In the genomic region with DNA sequence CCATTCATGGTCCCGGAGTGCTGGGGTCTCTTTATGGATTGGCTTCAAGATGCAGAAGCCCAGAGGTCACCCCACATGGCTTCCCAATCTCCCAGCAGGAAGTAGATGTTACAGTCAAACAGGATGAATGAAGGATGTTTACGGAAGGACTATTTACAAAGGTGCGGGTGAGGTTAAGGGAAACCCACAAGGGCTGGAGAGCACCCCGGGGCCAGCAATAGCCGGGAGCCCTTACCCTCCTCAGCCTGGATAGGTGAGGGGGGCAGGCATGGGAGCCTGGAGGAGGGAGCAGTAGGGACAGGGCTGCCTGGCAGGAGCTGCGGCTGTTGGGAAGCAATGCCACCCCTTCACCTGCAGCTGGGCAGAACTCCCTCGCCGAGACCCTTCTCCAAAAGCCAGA, we compare ENCODE assay signal across 31 cellular contexts. TPM values are rescaled to one million over a fixed set of nuclear protein-coding genes. Genes with fewer than 3 reads are reported as not detected.
"Had no signal": no experiment of that assay in that cellular context is flagged by ENCODE, and none has a peak within 500 bp of the region (broad histone marks: within the 10 kb centered on the region; RNA-seq: fewer than 3 reads in every experiment).

No MANE protein-coding gene starts in this region.

- H3K36me3 Mint-ChIP-seq: activated CD4-positive, alpha-beta memory T cell treated with anti-CD3 and anti-CD28 coated beads for 36 hours; activated naive CD4-positive, alpha-beta T cell treated with anti-CD3 and anti-CD28 coated beads, Interleukin-2, amount 50 U/mL, for 24 hours; T-cell had no signal

- H3K4me1 Mint-ChIP-seq: activated CD4-positive, alpha-beta T cell treated with anti-CD3 and anti-CD28 coated beads, Interleukin-2, amount 10 ng/mL, durations not matched to agents 7 days and 5 days; activated naive CD4-positive, alpha-beta T cell treated with anti-CD3 and anti-CD28 coated beads, Interleukin-2, amount 50 U/mL, for 24 hours; activated naive CD8-positive, alpha-beta T cell treated with anti-CD3 and anti-CD28 coated beads, Interleukin-2, amount 50 U/mL, for 24 hours; T-cell had no signal

- H3K9me3 Mint-ChIP-seq: activated CD4-positive, alpha-beta memory T cell treated with anti-CD3 and anti-CD28 coated beads for 36 hours; activated CD4-positive, alpha-beta T cell treated with anti-CD3 and anti-CD28 coated beads, Interleukin-2, amount 10 ng/mL, durations not matched to agents 7 days and 5 days; activated naive CD4-positive, alpha-beta T cell treated with anti-CD3 and anti-CD28 coated beads, Interleukin-2, amount 50 U/mL, for 24 hours; activated naive CD8-positive, alpha-beta T cell treated with anti-CD3 and anti-CD28 coated beads, Interleukin-2, amount 50 U/mL, for 24 hours; activated T-cell treated with anti-CD3 and anti-CD28 coated beads, Interleukin-2, amount 50 U/mL, for 72 hours; activated T-helper 2 cell treated with anti-CD3 and anti-CD28 coated beads, Interferon-gamma antibody, Interleukin-2, Interleukin-4, amounts not matched to agents 10 μg/mL and 5 μg/mL and 100 μg/mL, durations not matched to agents 14 hours and 24 hours and 36 hours; T-cell had no signal

- H3K27me3 Mint-ChIP-seq: activated CD4-positive, alpha-beta T cell treated with anti-CD3 and anti-CD28 coated beads, Interleukin-2, amount 10 ng/mL, durations not matched to agents 7 days and 5 days; activated naive CD8-positive, alpha-beta T cell treated with anti-CD3 and anti-CD28 coated beads, Interleukin-2, amount 50 U/mL, for 24 hours had no signal

- H3K27ac Mint-ChIP-seq: activated CD4-positive, alpha-beta memory T cell treated with anti-CD3 and anti-CD28 coated beads for 36 hours; activated CD4-positive, alpha-beta T cell treated with anti-CD3 and anti-CD28 coated beads, Interleukin-2, amount 10 ng/mL, durations not matched to agents 7 days and 5 days; activated naive CD4-positive, alpha-beta T cell treated with anti-CD3 and anti-CD28 coated beads, Interleukin-2, amount 50 U/mL, for 24 hours; activated naive CD8-positive, alpha-beta T cell treated with anti-CD3 and anti-CD28 coated beads, Interleukin-2, amount 50 U/mL, for 24 hours; activated T-cell treated with anti-CD3 and anti-CD28 coated beads, Interleukin-2, amount 50 U/mL, for 72 hours; activated T-helper 2 cell treated with anti-CD3 and anti-CD28 coated beads, Interferon-gamma antibody, Interleukin-2, Interleukin-4, amounts not matched to agents 10 μg/mL and 5 μg/mL and 100 μg/mL, durations not matched to agents 14 hours and 24 hours and 36 hours; T-cell had no signal

- FAIRE-seq: TTC549 had no signal

- H3K27ac ChIP-seq: ascending aorta, body of pancreas, SK-N-MC had no signal

- H3K4me3 Mint-ChIP-seq: activated CD4-positive, alpha-beta memory T cell treated with anti-CD3 and anti-CD28 coated beads for 36 hours; activated CD4-positive, alpha-beta T cell treated with anti-CD3 and anti-CD28 coated beads, Interleukin-2, amount 10 ng/mL, durations not matched to agents 7 days and 5 days; activated naive CD4-positive, alpha-beta T cell treated with anti-CD3 and anti-CD28 coated beads, Interleukin-2, amount 50 U/mL, for 24 hours; activated naive CD8-positive, alpha-beta T cell treated with anti-CD3 and anti-CD28 coated beads, Interleukin-2, amount 50 U/mL, for 24 hours; activated T-cell treated with anti-CD3 and anti-CD28 coated beads, Interleukin-2, amount 50 U/mL, for 72 hours; T-cell had no signal

- DNase-seq: activated CD4-positive, alpha-beta memory T cell treated with anti-CD3 and anti-CD28 coated beads for 36 hours; activated CD4-positive, alpha-beta T cell treated with anti-CD3 and anti-CD28 coated beads, Interleukin-2, amount 10 ng/mL, durations not matched to agents 7 days and 5 days; activated CD4-positive, CD25-positive, alpha-beta regulatory T cell; activated CD8-positive, alpha-beta memory T cell treated with anti-CD3 and anti-CD28 coated beads for 24 hours; activated gamma-delta T cell treated with Interleukin-2 at 50 U/mL for 16 hours; activated naive CD8-positive, alpha-beta T cell treated with anti-CD3 and anti-CD28 coated beads, Interleukin-2, amount 50 U/mL, for 24 hours; activated T-cell treated with anti-CD3 and anti-CD28 coated beads for 4 hours; activated T-cell treated with anti-CD3 and anti-CD28 coated beads, Interleukin-2, amount 50 U/mL, for 72 hours; amniotic stem cell; body of pancreas; MG63; MV-4-11; NCI-H1092 treated with DMSO at 0.1 percent for 48 hours; NCI-H1417 treated with DMSO at 0.1 percent for 48 hours; NCI-H187; NCI-H2171 treated with DMSO at 0.1 percent for 48 hours; NCI-H226; NCI-H526; NCI-H82; T-cell; T-helper 2 cell; T1000 had no signal

- H3K36me3 ChIP-seq: ascending aorta, MG63 had no signal

- H3K4me1 ChIP-seq: ascending aorta, body of pancreas had no signal

- H3K27me3 ChIP-seq: ascending aorta, body of pancreas, MG63 had no signal

- H3K4me3 ChIP-seq: ascending aorta, body of pancreas, MG63, SK-N-MC had no signal

- H3K9me3 ChIP-seq: ascending aorta, body of pancreas, MG63 had no signal

- ATAC-seq: activated naive CD8-positive, alpha-beta T cell treated with anti-CD3 and anti-CD28 coated beads, Interleukin-2, amount 50 U/mL, for 24 hours; activated T-cell treated with anti-CD3 and anti-CD28 coated beads, Interleukin-2, amount 50 U/mL, for 72 hours; body of pancreas; Right ventricle myocardium inferior; T-cell had no signal

RNA-seq across cellular contexts. Expression of a gene that starts 24.5 kb away (rescaled TPM):
- total RNA-seq: activated CD4-positive, alpha-beta memory T cell treated with anti-CD3 and anti-CD28 coated beads for 36 hours; activated CD4-positive, alpha-beta T cell treated with anti-CD3 and anti-CD28 coated beads, Interleukin-2, amount 10 ng/mL, durations not matched to agents 7 days and 5 days; activated T-cell treated with anti-CD3 and anti-CD28 coated beads, Interleukin-2, amount 50 U/mL, for 72 hours; activated T-helper 2 cell treated with anti-CD3 and anti-CD28 coated beads, Interferon-gamma antibody, Interleukin-2, Interleukin-4, amounts not matched to agents 10 μg/mL and 5 μg/mL and 100 μg/mL, durations not matched to agents 14 hours and 24 hours and 36 hours; ascending aorta; body of pancreas; NCI-H460; OCI-LY7; Right ventricle myocardium inferior; RPMI7951; T-cell had no signal

RNA-seq across cellular contexts. Expression of a gene that starts 55.3 kb away (rescaled TPM):
- total RNA-seq: activated CD4-positive, alpha-beta memory T cell treated with anti-CD3 and anti-CD28 coated beads for 36 hours; activated CD4-positive, alpha-beta T cell treated with anti-CD3 and anti-CD28 coated beads, Interleukin-2, amount 10 ng/mL, durations not matched to agents 7 days and 5 days; activated T-cell treated with anti-CD3 and anti-CD28 coated beads, Interleukin-2, amount 50 U/mL, for 72 hours; activated T-helper 2 cell treated with anti-CD3 and anti-CD28 coated beads, Interferon-gamma antibody, Interleukin-2, Interleukin-4, amounts not matched to agents 10 μg/mL and 5 μg/mL and 100 μg/mL, durations not matched to agents 14 hours and 24 hours and 36 hours; ascending aorta; OCI-LY7; Right ventricle myocardium inferior had no signal
